Comparison of ENCODE assay signal across 1 cellular context in genomic region chrX:100731441-100732281, GRCh38.
TF ChIP-seq lines count a peak whose summit lies in the region.

TSS of gene SYTL4 (minus strand) at chrX:100732121. CDS start at chrX:100702037, 30,084 bp downstream.

TF ChIP-seq in H1, 55 proteins besides CTCF, POLR2A, EP300 and RAD21 (continued from another document):
- TF ChIP-seq E2F6 (IDR thresholded peaks at IDR 0.05) (0 out of 2 replicates have a peak, but pooled peaks have one; percentile 22), KDM1A (IDR thresholded peaks at IDR 0.05; ENCODE audit: borderline replicate concordance, low read length) (no peak), SP2 (IDR thresholded peaks at IDR 0.05; ENCODE audit: low read length) (no peak), PHF8 (conservative IDR thresholded peaks at IDR 0.05; ENCODE audit: low read depth, low read length) (no peak), TBP (IDR thresholded peaks at IDR 0.05; ENCODE audit: low read depth, low read length) (no peak), BCL11A (IDR thresholded peaks at IDR 0.05; ENCODE audit: low read depth in 2 of 2, low read length in 2 of 2) (no peak), SUZ12 (IDR thresholded peaks at IDR 0.05; ENCODE audit: low read length) (peak; percentile 32; the same call in 1 of the 2 replicates), RNF2 (IDR thresholded peaks at IDR 0.05; ENCODE audit: borderline replicate concordance, low read depth, low read length, missing control alignments, poor library complexity, severe bottlenecking) (peak; percentile 19), GTF2F1 (IDR thresholded peaks at IDR 0.05; ENCODE audit: borderline replicate concordance, low read depth, low read length) (no peak), TEAD4 (IDR thresholded peaks at IDR 0.05; ENCODE audit: low read depth, low read length) (no peak), ZNF274 (IDR thresholded peaks at IDR 0.05; ENCODE audit: borderline replicate concordance, extremely low read depth, low read length) (no peak), ATF2 (IDR thresholded peaks at IDR 0.05; ENCODE audit: low read length) (no peak), CHD2 (IDR thresholded peaks at IDR 0.05; ENCODE audit: low read length) (no peak), CHD7 (IDR thresholded peaks at IDR 0.05; ENCODE audit: insufficient replicate concordance, low read length) (no peak), TAF7 (optimal IDR thresholded peaks at IDR 0.05; ENCODE audit: borderline replicate concordance, low read depth, low read length) (no peak), TCF12 (IDR thresholded peaks at IDR 0.05; ENCODE audit: low read depth, low read length) (no peak), EGR1 (IDR thresholded peaks at IDR 0.05; ENCODE audit: borderline replicate concordance, low read depth, low read length) (no peak), KDM4A (IDR thresholded peaks at IDR 0.05; ENCODE audit: low read depth, low read length, severe bottlenecking) (peak; percentile 84), EZH2 (IDR thresholded peaks at IDR 0.05; ENCODE audit: low read depth, low read length, severe bottlenecking) (peak; percentile 22), HDAC2 (IDR thresholded peaks at IDR 0.05; ENCODE audit: borderline replicate concordance in 1 of 2, low read depth in 2 of 2, low read length in 2 of 2) (no peak), GABPA (IDR thresholded peaks at IDR 0.05; ENCODE audit: borderline replicate concordance, insufficient read depth, low read length) (no peak), CREB1 (IDR thresholded peaks at IDR 0.05) (no peak), MAX (IDR thresholded peaks at IDR 0.05) (no peak; the same call in 1 of the 2 replicates), CTBP2 (IDR thresholded peaks at IDR 0.05; ENCODE audit: borderline replicate concordance, insufficient read depth, insufficient read length, low read length) (peak; percentile 64)
